Comparison of ENCODE assay signal across 1 cellular context in genomic region chr20:23386304-23387117, GRCh38.
A peak's percentile ranks its signal among the peaks of the same experiment; 100 is the strongest.
TF ChIP-seq lines count a peak whose summit lies in the region.

No MANE protein-coding gene starts in this region.

TF ChIP-seq in HepG2, 621 proteins besides CTCF, POLR2A, EP300 and RAD21 (continued from another document and continues in another):
- peak in 1 of 2 experiments; percentile 24; a peak in 1 of 4 replicates for TF ChIP-seq HMGXB4 (CRISPR knock-in tag; IDR thresholded peaks at IDR 0.05; ENCODE audit: borderline replicate concordance in 1 of 2, low read depth in 1 of 2)
- TF ChIP-seq PRDM4 (CRISPR knock-in tag; IDR thresholded peaks at IDR 0.05; ENCODE audit: borderline replicate concordance): no peak
- 0 out of 2 replicates have a peak, but pooled peaks have one; percentile 45 for TF ChIP-seq KDM4B (CRISPR knock-in tag; IDR thresholded peaks at IDR 0.05)
- no peak for TF ChIP-seq MLX (CRISPR knock-in tag; IDR thresholded peaks at IDR 0.05)
- TF ChIP-seq RFX1 (IDR thresholded peaks at IDR 0.05): no peak
- peak; percentile 36; the same call in 1 of the 2 replicates for TF ChIP-seq HNF1A (IDR thresholded peaks at IDR 0.05; ENCODE audit: low read depth)
- no peak for TF ChIP-seq HNF1A (CRISPR knock-in tag; IDR thresholded peaks at IDR 0.05; ENCODE audit: borderline replicate concordance)
- TF ChIP-seq ZNF512 (CRISPR knock-in tag; IDR thresholded peaks at IDR 0.05): peak; percentile 84
- TF ChIP-seq NAIF1 (CRISPR knock-in tag; IDR thresholded peaks at IDR 0.05; ENCODE audit: borderline replicate concordance): no peak
- TF ChIP-seq ASH2L (IDR thresholded peaks at IDR 0.05; ENCODE audit: insufficient read length, low read depth, low read length): peak; percentile 77
- no peak for TF ChIP-seq ZNF496 (CRISPR knock-in tag; IDR thresholded peaks at IDR 0.05; ENCODE audit: insufficient replicate concordance)
- TF ChIP-seq ZBTB40 (IDR thresholded peaks at IDR 0.05): no peak
- TF ChIP-seq ZBTB40 (CRISPR knock-in tag; IDR thresholded peaks at IDR 0.05): no peak
- TF ChIP-seq ZNF670 (CRISPR knock-in tag; IDR thresholded peaks at IDR 0.05; ENCODE audit: borderline replicate concordance): no peak
- TF ChIP-seq RARA (CRISPR knock-in tag; IDR thresholded peaks at IDR 0.05): peak; percentile 94
- no peak for TF ChIP-seq ZFP82 (CRISPR knock-in tag; IDR thresholded peaks at IDR 0.05; ENCODE audit: borderline replicate concordance)
- TF ChIP-seq ZNF644 (CRISPR knock-in tag; IDR thresholded peaks at IDR 0.05; ENCODE audit: low read depth): peak; percentile 44; the same call in 1 of the 2 replicates
- no peak for TF ChIP-seq ZBED4 (CRISPR knock-in tag; IDR thresholded peaks at IDR 0.05; ENCODE audit: borderline replicate concordance)
- no peak for TF ChIP-seq ZFP36L1 (CRISPR knock-in tag; IDR thresholded peaks at IDR 0.05)
- 0 out of 2 replicates have a peak, but pooled peaks have one; percentile 23 for TF ChIP-seq ZFP37 (CRISPR knock-in tag; IDR thresholded peaks at IDR 0.05; ENCODE audit: borderline replicate concordance)
- peak; percentile 64 for TF ChIP-seq ELF1 (CRISPR knock-in tag; IDR thresholded peaks at IDR 0.05)
- TF ChIP-seq ISL2 (CRISPR knock-in tag; IDR thresholded peaks at IDR 0.05): peak; percentile 84
- TF ChIP-seq FIP1L1 (IDR thresholded peaks at IDR 0.05; ENCODE audit: borderline replicate concordance, insufficient read depth, low read depth, low read length): no peak
- peak; percentile 46; the same call in 1 of the 2 replicates for TF ChIP-seq TBX2 (CRISPR knock-in tag; IDR thresholded peaks at IDR 0.05; ENCODE audit: borderline replicate concordance)
- TF ChIP-seq KDM1A (CRISPR knock-in tag; IDR thresholded peaks at IDR 0.05): no peak
